In the genomic region with DNA sequence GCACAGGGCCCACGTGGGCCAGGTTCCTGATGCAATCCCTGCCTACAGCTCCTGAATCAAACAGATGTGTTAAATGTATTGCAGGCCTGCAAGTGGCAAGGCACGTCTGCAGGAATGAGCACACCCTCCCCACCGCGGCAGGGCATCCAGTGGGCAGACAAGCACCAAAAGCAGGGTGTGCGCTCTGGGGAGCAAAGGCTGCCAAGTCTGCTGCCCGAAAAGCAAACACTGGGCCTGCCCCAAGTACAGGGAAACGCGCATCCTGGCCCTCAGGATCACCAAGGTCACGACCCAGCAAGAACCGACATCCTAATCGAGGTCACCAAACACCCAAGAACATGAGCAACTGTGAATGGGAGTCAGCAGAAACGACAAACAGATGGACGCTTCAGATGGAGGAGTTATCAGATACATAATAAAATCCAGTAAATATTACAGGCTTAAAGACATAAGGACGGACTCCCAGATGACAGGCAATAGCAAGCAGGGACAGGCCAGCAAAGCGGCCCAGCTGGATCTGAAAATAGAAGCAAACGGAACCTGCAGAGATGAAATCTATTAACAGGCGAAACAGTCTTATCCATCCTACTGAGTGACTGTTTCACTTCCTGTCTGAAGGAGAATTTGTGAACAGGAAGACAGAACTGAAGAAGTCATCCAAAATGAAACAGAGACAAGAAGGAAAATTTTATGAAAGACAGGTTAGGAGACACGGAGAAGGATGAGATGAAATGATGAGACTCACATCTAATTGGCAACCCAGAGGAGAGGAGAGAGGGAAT, we compare ENCODE assay signal across 13 cellular contexts. TPM values are rescaled to one million over a fixed set of nuclear protein-coding genes. Genes with fewer than 3 reads are reported as not detected.
DNase-seq lines count a peak whose midpoint lies in the region; ATAC-seq and TF ChIP-seq lines count a peak whose summit lies in the region.
"Had no signal": no experiment of that assay in that cellular context is flagged by ENCODE, and none has a peak within 500 bp of the region (broad histone marks: within the 10 kb centered on the region; RNA-seq: fewer than 3 reads in every experiment).

No MANE protein-coding gene starts in this region.

- no peaks in the 10 kb centered on the region for H3K27me3 ChIP-seq in layer of hippocampus (ENCODE audit: control insufficient read depth, insufficient read depth, low read length)
- H3K27me3 ChIP-seq: Peyer's patch had no signal

- H3K4me3 Mint-ChIP-seq in CD14-positive monocyte (peak overlapping the region; percentile 49), natural killer cell (no peak overlapping the region)

- H3K9me3 Mint-ChIP-seq in CD14-positive monocyte (no peaks in the 10 kb centered on the region), natural killer cell (no peaks in the 10 kb centered on the region)
- H3K9me3 Mint-ChIP-seq: activated naive CD4-positive, alpha-beta T cell treated with anti-CD3 and anti-CD28 coated beads, Interleukin-2, amount 50 U/mL, for 72 hours had no signal

- no peaks in the 10 kb centered on the region for H3K27me3 Mint-ChIP-seq in CD14-positive monocyte (ENCODE audit: low read depth in 3 of 3)
- no peaks in the 10 kb centered on the region for H3K27me3 Mint-ChIP-seq in natural killer cell (ENCODE audit: low read depth in 2 of 2)

- peak overlapping the region; percentile 27 for H3K27ac ChIP-seq in layer of hippocampus (ENCODE audit: low read depth, low read length)
- H3K27ac ChIP-seq: epithelial cell of prostate, Peyer's patch had no signal

- H3K4me1 Mint-ChIP-seq in CD14-positive monocyte (peaks cover 36% of the 10 kb centered on the region), natural killer cell (no peaks in the 10 kb centered on the region)

- H3K27ac Mint-ChIP-seq in CD14-positive monocyte (peak overlapping the region; percentile 16 to 88 (median 75)), natural killer cell (no peak overlapping the region)

- intact Hi-C loops in CD14-positive monocyte (cut with micrococcal nuclease), result loop anchor here in 1 of 2 donors (10.0 kb wide), 1 partner anchor 56 kb away; no protein-coding TSS in a partner anchor
- intact Hi-C loops in natural killer cell (cut with micrococcal nuclease), result no loop called here

- TF ChIP-seq CTCF in CD14-positive monocyte (IDR thresholded peaks at IDR 0.05), result no peak
- TF ChIP-seq CTCF in natural killer cell (IDR thresholded peaks at IDR 0.05), result no peak

- DNase-seq in Ammon's horn (ENCODE audit: low spot score) (peak; percentile 43), CD14-positive monocyte (ENCODE audit: low spot score) (no peak), RPMI8226 (peak; percentile 26), natural killer cell (no peak)
- no peak for DNase-seq in stimulated activated CD4-positive, alpha-beta T cell treated with anti-CD3 and anti-CD28 coated beads, Interleukin-4, amount 100 ng/mL, for 1 hour
- DNase-seq: central memory CD4-positive, alpha-beta T cell; NCI-H1105; Peyer's patch; stimulated activated CD4-positive, alpha-beta T cell treated with anti-CD3 and anti-CD28 coated beads, Interleukin-1b, Interleukin-23, amount 100 ng/mL, for 48 hours had no signal

- no peak for ATAC-seq in natural killer cell
- ATAC-seq in HG02852 (IDR thresholded peaks at IDR 0.05; ENCODE audit: unreplicated experiment), result no peak
- ATAC-seq: activated naive CD4-positive, alpha-beta T cell treated with anti-CD3 and anti-CD28 coated beads, Interleukin-2, amount 50 U/mL, for 72 hours had no signal

- H3K36me3 Mint-ChIP-seq in CD14-positive monocyte (peaks cover 67 to 76% of the 10 kb centered on the region in 2 donors), natural killer cell (peaks cover 22% of the 10 kb centered on the region)

RNA-seq across cellular contexts. Expression of gene CARS1, which starts 26.7 kb away (rescaled TPM):
- polyA plus RNA-seq in CD14-positive monocyte, result 10 to 100 TPM; 30.9 to 35.7 TPM
- 10 to 100 TPM; 47.9 to 51.3 (median 50.3) TPM for total RNA-seq in natural killer cell

RNA-seq across cellular contexts. Expression of gene NAP1L4, which starts 38.4 kb away (rescaled TPM):
- 10 to 100 TPM; 42.1 to 44.9 TPM for polyA plus RNA-seq in CD14-positive monocyte
- total RNA-seq in natural killer cell, result 100 to 1,000 TPM; 219 to 244 (median 237) TPM

Comparison
In these comparisons a context has a peak if more than half of its experiments do, and no peak if none do; other contexts are left out.
1. DNase-seq: peak in Ammon's horn (single experiment) and RPMI8226 (single experiment); none in CD14-positive monocyte (single experiment), natural killer cell (single experiment) and stimulated activated CD4-positive, alpha-beta T cell treated with anti-CD3 and anti-CD28 coated beads, Interleukin-4, amount 100 ng/mL, for 1 hour (single experiment).
2. H3K27ac Mint-ChIP-seq: peak in CD14-positive monocyte (7 of 7); none in natural killer cell (0 of 2).